In the genomic region with DNA sequence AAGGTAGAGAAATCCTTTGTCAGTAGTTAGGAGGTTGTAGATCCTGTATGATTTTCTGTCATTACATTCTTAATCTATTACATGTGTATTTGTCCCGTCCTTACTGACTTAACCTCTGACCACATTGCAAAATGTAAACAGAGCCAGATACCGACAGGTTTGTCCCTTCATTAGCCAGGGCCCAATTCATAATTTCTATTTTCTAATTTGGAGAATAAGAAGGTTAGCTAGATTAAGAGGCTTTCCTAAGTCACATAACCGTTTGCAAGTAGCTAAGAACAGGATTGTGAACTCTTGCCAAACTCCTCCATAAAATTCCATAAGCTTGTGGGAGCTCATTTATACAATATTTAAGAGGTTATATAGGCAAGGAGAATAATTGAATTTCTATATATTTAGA, we compare ENCODE assay signal across 20 cellular contexts.
DNase-seq lines count a peak whose midpoint lies in the region; ATAC-seq, FAIRE-seq and TF ChIP-seq lines count a peak whose summit lies in the region.
"Had no signal": no experiment of that assay in that cellular context is flagged by ENCODE, and none has a peak within 500 bp of the region (broad histone marks: within the 10 kb centered on the region; RNA-seq: fewer than 3 reads in every experiment).

No MANE protein-coding gene starts in this region.

- H3K36me3 Mint-ChIP-seq in brain = no peaks in the 10 kb centered on the region

- H3K4me1 ChIP-seq in left lung = no peaks in the 10 kb centered on the region
- H3K4me1 ChIP-seq in rectal smooth muscle tissue (ENCODE audit: control insufficient read depth, insufficient read depth, low read length) = peaks cover 37% of the 10 kb centered on the region
- H3K4me1 ChIP-seq: heart left ventricle had no signal

- H3K27me3 Mint-ChIP-seq in brain = no peaks in the 10 kb centered on the region
- H3K27me3 Mint-ChIP-seq: stimulated activated naive B cell treated with anti-CD40 and anti-IgM and Interleukin-4, amounts not matched to agents 10 μg/mL and 1 μg/mL and 100 μg/mL, for 72 hours; T-helper 17 cell had no signal

- ATAC-seq in left lung (peak; percentile 63), HG02798 (IDR thresholded peaks at IDR 0.05; ENCODE audit: poor library complexity, unreplicated experiment) (no peak), HG02759 (IDR thresholded peaks at IDR 0.05; ENCODE audit: unreplicated experiment) (no peak)
- ATAC-seq: GM23338, heart left ventricle, Right ventricle myocardium inferior, T-helper 17 cell had no signal

- H3K27ac Mint-ChIP-seq in brain = peak overlapping the region in 3 of 5 experiments; percentile 46 to 94 (median 49)
- H3K27ac Mint-ChIP-seq: GM23338; stimulated activated naive B cell treated with anti-CD40 and anti-IgM and Interleukin-4, amounts not matched to agents 10 μg/mL and 1 μg/mL and 100 μg/mL, for 72 hours; T-helper 17 cell had no signal

- no peaks in the 10 kb centered on the region for H3K9me3 ChIP-seq in left lung
- H3K9me3 ChIP-seq: heart left ventricle had no signal

- H3K4me1 Mint-ChIP-seq in brain = peaks cover 44% of the 10 kb centered on the region
- H3K4me1 Mint-ChIP-seq: T-helper 17 cell had no signal

- H3K27me3 ChIP-seq in left lung (no peaks in the 10 kb centered on the region), rectal smooth muscle tissue (ENCODE audit: control insufficient read depth, insufficient read depth, low read length) (no peaks in the 10 kb centered on the region)
- H3K27me3 ChIP-seq: heart left ventricle had no signal

- no peaks in the 10 kb centered on the region for H3K36me3 ChIP-seq in left lung
- no peaks in the 10 kb centered on the region for H3K36me3 ChIP-seq in rectal smooth muscle tissue (ENCODE audit: control insufficient read depth, insufficient read depth, low read length)
- H3K36me3 ChIP-seq: heart left ventricle had no signal

- H3K4me3 Mint-ChIP-seq in brain = no peak overlapping the region
- H3K4me3 Mint-ChIP-seq: GM23338; stimulated activated naive B cell treated with anti-CD40 and anti-IgM and Interleukin-4, amounts not matched to agents 10 μg/mL and 1 μg/mL and 100 μg/mL, for 72 hours; T-helper 17 cell had no signal

- FAIRE-seq in G401.6 (lab: Jason Lieb, UNC) = peak; percentile 96

- no peaks in the 10 kb centered on the region for H3K9me3 Mint-ChIP-seq in brain
- H3K9me3 Mint-ChIP-seq: GM23338; stimulated activated naive B cell treated with anti-CD40 and anti-IgM and Interleukin-4, amounts not matched to agents 10 μg/mL and 1 μg/mL and 100 μg/mL, for 72 hours had no signal

- H3K4me3 ChIP-seq in left lung (no peak overlapping the region), rectal smooth muscle tissue (ENCODE audit: low read length) (no peak overlapping the region)
- H3K4me3 ChIP-seq: GM23338, heart left ventricle had no signal

- DNase-seq in left lung (no peak), 8988T (no peak), GM20000 (ENCODE audit: low spot score) (no peak)
- DNase-seq: activated CD8-positive, alpha-beta memory T cell treated with anti-CD3 and anti-CD28 coated beads, Interleukin-2, amount 50 U/mL, for 48 hours; activated gamma-delta T cell treated with Interleukin-2 at 50 U/mL for 16 hours; cortex of kidney; heart left ventricle; islet precursor cell; NCI-H1436 treated with DMSO at 0.1 percent for 48 hours; posterior cingulate gyrus; stimulated activated CD4-positive, alpha-beta T cell treated with anti-CD3 and anti-CD28 coated beads, Interleukin-12 subunit alpha, Interleukin-12 subunit beta, amount 100 ng/mL, for 4 hours; stimulated activated naive B cell treated with anti-CD40 and anti-IgM and Interleukin-4, amounts not matched to agents 10 μg/mL and 1 μg/mL and 100 μg/mL, for 72 hours; T-helper 17 cell had no signal

- H3K9ac ChIP-seq in rectal smooth muscle tissue (ENCODE audit: low read length) = no peak overlapping the region

- intact Hi-C loops in left lung (cut with DNase I) = no loop called here

- peak overlapping the region; percentile 31 to 71 for H3K27ac ChIP-seq in left lung
- peak overlapping the region; percentile 67 for H3K27ac ChIP-seq in rectal smooth muscle tissue (ENCODE audit: low read depth, low read length)

- TF ChIP-seq CTCF in brain (conservative IDR thresholded peaks at IDR 0.05) (no peak), left lung (IDR thresholded peaks at IDR 0.05) (no peak), GM20000 (IDR thresholded peaks at IDR 0.05; ENCODE audit: extremely low read depth, missing control alignments) (no peak)
